ENCODE assay signal across 8 cellular contexts in genomic region chr3:78999139-78999538, GRCh38.
"Had no signal": no experiment of that assay in that cellular context is flagged by ENCODE, and none has a peak within 500 bp of the region (broad histone marks: within the 10 kb centered on the region; RNA-seq: fewer than 3 reads in every experiment).

No MANE protein-coding gene starts in this region.

- H3K4me3 ChIP-seq: GM12878 had no signal

- DNase-seq: GDM1, GF-D8 had no signal

- ATAC-seq: GM12878 had no signal

- FAIRE-seq: G401.6, GM12878, GM12891, GM12892, GM18507, GM19239 had no signal
